7 cellular contexts compared by ENCODE assay signal in the genomic region with DNA sequence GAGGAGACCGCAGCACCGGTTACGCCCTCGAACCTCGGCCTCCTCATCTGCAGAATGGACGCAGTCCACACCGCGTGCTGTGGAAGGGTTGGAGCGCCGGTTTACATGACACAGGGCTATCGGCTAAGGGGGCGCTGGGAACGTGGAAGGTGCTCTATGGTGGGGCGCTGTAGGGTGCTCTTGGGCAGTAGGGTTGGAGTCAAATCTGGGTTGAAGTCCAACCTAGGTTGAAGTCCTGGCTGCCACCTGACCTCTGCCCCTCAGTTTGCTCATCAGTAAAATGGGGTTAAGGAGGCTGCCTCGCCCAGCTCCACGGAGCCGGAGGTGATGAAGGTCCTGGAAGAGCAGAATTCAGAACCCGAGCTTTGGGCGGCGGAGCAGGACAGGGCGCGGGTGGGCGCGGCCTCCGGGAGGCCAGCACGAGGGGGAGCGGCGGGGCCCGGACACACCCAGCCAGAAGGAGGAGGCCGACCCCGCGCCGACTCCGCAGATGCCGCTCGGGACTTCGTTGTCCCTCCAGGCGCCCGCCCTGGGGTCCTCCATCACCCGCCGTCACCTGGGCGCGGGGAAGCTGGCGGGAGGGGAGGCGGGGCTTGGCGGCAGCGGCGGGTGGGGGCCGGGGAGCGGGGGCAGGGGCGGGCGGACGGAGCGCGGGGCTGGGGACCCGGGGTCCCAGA. TPM values are rescaled to one million over a fixed set of nuclear protein-coding genes. Genes with fewer than 3 reads are reported as not detected.
DNase-seq lines count a peak whose midpoint lies in the region; ATAC-seq and TF ChIP-seq lines count a peak whose summit lies in the region.

No MANE protein-coding gene starts in this region.

- TF ChIP-seq CTCF in GM13977 (IDR thresholded peaks at IDR 0.05; ENCODE audit: extremely low read depth, insufficient read depth, missing control alignments) (no peak), OCI-LY1 (IDR thresholded peaks at IDR 0.05; ENCODE audit: low read length) (no peak), esophagus muscularis mucosa (IDR thresholded peaks at IDR 0.05) (no peak)

- TF ChIP-seq EP300 in esophagus muscularis mucosa (IDR thresholded peaks at IDR 0.05) = no peak

- H3K9me3 ChIP-seq in OCI-LY1 (ENCODE audit: low read length) (no peaks in the 10 kb centered on the region), esophagus muscularis mucosa (no peaks in the 10 kb centered on the region)

- WGBS in esophagus muscularis mucosa = 57% methylated on average over 14 of the region's 56 CpGs

- peak overlapping the region; percentile 67 for H3K4me2 ChIP-seq in OCI-LY1 (ENCODE audit: low read length)

- H3K27me3 ChIP-seq in OCI-LY1 (ENCODE audit: insufficient read depth, low read length) (0 out of 2 replicates have a peak, but pooled peaks cover 6% of the 10 kb centered on the region), esophagus muscularis mucosa (peaks cover 0 to 45% (median 23%) of the 10 kb centered on the region in 4 donors)

- H4K20me1 ChIP-seq in OCI-LY1 (ENCODE audit: insufficient read depth, low read length) = no peaks in the 10 kb centered on the region

- H3K79me2 ChIP-seq in OCI-LY1 (ENCODE audit: insufficient read depth, low read length) = no peaks in the 10 kb centered on the region

- DNase-seq in GM13977 (ENCODE audit: low spot score) (peak; percentile 45), esophagus muscularis mucosa (ENCODE audit: extremely low spot score) (no peak), sciatic nerve (ENCODE audit: low spot score) (peak; percentile 52), H4 (ENCODE audit: low spot score) (no peak)

- intact Hi-C loops in esophagus muscularis mucosa (cut with DNase I) (no loop called here), sciatic nerve (cut with DNase I) (no loop called here)

- TF ChIP-seq POLR2A in esophagus muscularis mucosa (IDR thresholded peaks at IDR 0.05; ENCODE audit: low read depth) = no peak

- H3K4me1 ChIP-seq in OCI-LY1 (ENCODE audit: insufficient read depth, low read length, severe bottlenecking) = no peaks in the 10 kb centered on the region
- H3K4me1 ChIP-seq in esophagus muscularis mucosa = peaks cover 11 to 20% (median 19%) of the 10 kb centered on the region in 4 donors

- no peak overlapping the region for H3K9ac ChIP-seq in OCI-LY1 (ENCODE audit: low read length)

- no peaks in the 10 kb centered on the region for H3K36me3 ChIP-seq in OCI-LY1 (ENCODE audit: insufficient read depth, low read length)
- no peaks in the 10 kb centered on the region for H3K36me3 ChIP-seq in esophagus muscularis mucosa

- H2AFZ ChIP-seq in OCI-LY1 (ENCODE audit: low read length) = no peak overlapping the region

- H3K4me3 ChIP-seq in OCI-LY1 (ENCODE audit: low read depth, low read length, poor library complexity, severe bottlenecking) = peak overlapping the region; percentile 49
- peak overlapping the region; percentile 51 to 60 (median 55) for H3K4me3 ChIP-seq in esophagus muscularis mucosa

- no peak overlapping the region for H3K27ac ChIP-seq in OCI-LY1 (ENCODE audit: low read depth, low read length, poor library complexity, severe bottlenecking)
- H3K27ac ChIP-seq in esophagus muscularis mucosa (replicated peaks in 1 of 4) = no peak overlapping the region

- ATAC-seq in sciatic nerve = no peak
- ATAC-seq in GM19397 (IDR thresholded peaks at IDR 0.05; ENCODE audit: unreplicated experiment) = no peak
- ATAC-seq in HG03135 (IDR thresholded peaks at IDR 0.05; ENCODE audit: unreplicated experiment) = no peak

- in situ Hi-C loops in GM13977 (cut with MboI; ENCODE audit: low pct_unique_long_range_greater_than_20kb, low sequenced_read_pairs, unreplicated experiment) = no loop called here

- H3F3A ChIP-seq in OCI-LY1 (ENCODE audit: insufficient read depth, low read length) = no peaks in the 10 kb centered on the region

- no peaks in the 10 kb centered on the region for H3K9me2 ChIP-seq in OCI-LY1 (ENCODE audit: low read depth, low read length)

RNA-seq across cellular contexts. Expression of a gene that starts 0.6 kb away (rescaled TPM):
- total RNA-seq in esophagus muscularis mucosa (1 to 10 TPM; 2.5 to 5.5 (median 3.6) TPM), sciatic nerve (6.8 TPM)
- not detected in 2 replicates for total RNA-seq in H4 (2014; rRNA removed; shearing (Covaris generic))

Comparison
In these comparisons a context has a peak if more than half of its experiments do, and no peak if none do; other contexts are left out.
1. DNase-seq: peak in GM13977 (single experiment) and sciatic nerve (single experiment); none in esophagus muscularis mucosa (single experiment) and H4 (single experiment).